Comparison of ENCODE assay signal across 8 cellular contexts in the genomic region with DNA sequence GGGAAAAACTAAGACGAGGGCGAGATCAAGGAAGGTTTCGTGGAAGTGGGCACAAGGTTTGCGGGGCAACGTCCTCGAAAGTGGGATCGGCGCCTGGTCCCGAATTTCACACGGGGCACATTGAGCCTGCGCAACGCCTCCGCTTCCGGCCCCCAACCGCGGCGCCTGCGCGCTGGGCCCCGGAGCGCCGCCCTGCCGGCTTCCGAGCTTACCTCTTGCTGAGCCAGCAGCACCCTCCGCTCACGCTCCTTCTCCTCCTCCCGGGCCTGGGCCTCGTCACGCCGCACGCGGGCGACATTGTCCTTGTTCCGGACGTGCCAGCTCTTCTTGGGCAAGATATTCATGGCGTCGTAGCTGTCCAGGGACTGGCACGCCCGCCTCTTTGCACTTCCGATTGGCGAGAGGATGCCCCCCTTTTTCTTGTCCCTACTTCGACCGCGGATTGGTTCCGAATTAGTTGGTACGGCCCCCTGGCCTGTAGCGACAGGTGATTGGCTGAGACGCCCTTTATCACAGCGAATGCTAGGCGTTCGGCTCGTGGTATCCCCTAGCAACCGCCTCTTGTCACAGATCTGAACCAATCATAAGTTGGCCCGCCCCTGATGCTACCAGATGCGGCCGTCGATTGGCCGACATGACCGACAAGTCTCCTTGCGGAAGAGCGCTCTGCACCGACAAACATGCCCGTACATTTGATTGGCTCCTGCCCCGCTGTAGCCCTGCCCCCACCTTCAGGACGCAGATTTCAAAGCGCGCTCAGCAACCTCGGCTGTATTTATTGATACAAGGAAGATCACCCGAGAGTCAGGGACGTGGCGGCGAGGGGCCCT. TPM values are rescaled to one million over a fixed set of nuclear protein-coding genes. Genes with fewer than 3 reads are reported as not detected.
DNase-seq lines count a peak whose midpoint lies in the region; ATAC-seq lines count a peak whose summit lies in the region.

A gene (minus strand): TSS at position 370 of the 830 bp plus-strand sequence. CDS start 26 bp downstream, at position 344.

- peak; percentile 100 for DNase-seq in COR-L47 (lab: John Stamatoyannopoulos, UW)
- DNase-seq in HT1080 (ENCODE audit: low read depth), result peak; percentile 100
- DNase-seq in NOMO-1 (lab: John Stamatoyannopoulos, UW; ENCODE audit: unreplicated experiment in 2 of 2), result peak; percentile 100
- DNase-seq in activated CD8-positive, alpha-beta memory T cell treated with anti-CD3 and anti-CD28 coated beads, Interleukin-2, amount 10 ng/mL, durations not matched to agents 7 days and 5 days, result peak; percentile 100
- peak; percentile 100 for DNase-seq in mesenchymal stem cell
- DNase-seq in stimulated activated CD8-positive, alpha-beta memory T cell treated with anti-CD3 and anti-CD28 coated beads, Interleukin-12 subunit alpha, Interleukin-12 subunit beta, amount 100 ng/mL, for 4 hours (ENCODE audit: low read depth), result peak; percentile 96

- peak within 1 kb of the TSS; percentile 97 to 99 for H3K18ac ChIP-seq in mesenchymal stem cell (ENCODE audit: low read depth in 1 of 2, low read length in 2 of 2)

- peak within 1 kb of the TSS; percentile 86 to 97 for H3K4ac ChIP-seq in mesenchymal stem cell (ENCODE audit: low read depth in 1 of 2, low read length in 2 of 2)

- peaks cover 15% of the 10 kb centered on the region for H3K36me3 Mint-ChIP-seq in activated CD8-positive, alpha-beta memory T cell treated with anti-CD3 and anti-CD28 coated beads, Interleukin-2, amount 10 ng/mL, durations not matched to agents 7 days and 5 days

- CTCF ChIA-PET in activated CD8-positive, alpha-beta memory T cell treated with anti-CD3 and anti-CD28 coated beads, Interleukin-2, amount 10 ng/mL, durations not matched to agents 7 days and 5 days (lab: Charles Lee), result interaction anchor here (0.5 to 3.1 kb wide), 14 partner anchors 8 to 326 kb away, joined by 3 to 17 read pairs (median 3); a partner anchor contains a TSS

- peak within 1 kb of the TSS; percentile 98 for H3K27ac ChIP-seq in mesenchymal stem cell (ENCODE audit: low read length, poor library complexity, severe bottlenecking)

- ATAC-seq in GM21360 (IDR thresholded peaks at IDR 0.05; ENCODE audit: unreplicated experiment), result peak; percentile 80
- ATAC-seq in activated CD8-positive, alpha-beta memory T cell treated with anti-CD3 and anti-CD28 coated beads, Interleukin-2, amount 10 ng/mL, durations not matched to agents 7 days and 5 days, result peak; percentile 89

- peak within 1 kb of the TSS; percentile 77 for H3K9ac ChIP-seq in endocrine pancreas (ENCODE audit: control insufficient read depth, insufficient read depth, low read length)
- H3K9ac ChIP-seq in mesenchymal stem cell (ENCODE audit: low read length), result peak within 1 kb of the TSS; percentile 94

- H2AFZ ChIP-seq in mesenchymal stem cell (ENCODE audit: low read depth, low read length), result peak within 1 kb of the TSS; percentile 81

- no peaks in the 10 kb centered on the region for H3K4me1 ChIP-seq in endocrine pancreas (ENCODE audit: control insufficient read depth, insufficient read depth, low read length)
- peaks cover 23% of the 10 kb centered on the region for H3K4me1 ChIP-seq in mesenchymal stem cell (ENCODE audit: control insufficient read depth, insufficient read depth, low read depth, low read length)

- H3K9me3 Mint-ChIP-seq in activated CD8-positive, alpha-beta memory T cell treated with anti-CD3 and anti-CD28 coated beads, Interleukin-2, amount 10 ng/mL, durations not matched to agents 7 days and 5 days (ENCODE audit: low read depth), result no peaks in the 10 kb centered on the region

- H2BK15ac ChIP-seq in mesenchymal stem cell (ENCODE audit: low read depth, poor library complexity, severe bottlenecking), result peak within 1 kb of the TSS; percentile 75

- peaks cover 37% of the 10 kb centered on the region for H3K79me1 ChIP-seq in mesenchymal stem cell (replicated peaks; ENCODE audit: low read length, poor library complexity, severe bottlenecking)

- H4K8ac ChIP-seq in mesenchymal stem cell (ENCODE audit: low read length), result peak within 1 kb of the TSS; percentile 86

- peak within 1 kb of the TSS; percentile 94 for H2BK5ac ChIP-seq in mesenchymal stem cell (ENCODE audit: low read depth, low read length, poor library complexity, severe bottlenecking)

- H3K27ac Mint-ChIP-seq in activated CD8-positive, alpha-beta memory T cell treated with anti-CD3 and anti-CD28 coated beads, Interleukin-2, amount 10 ng/mL, durations not matched to agents 7 days and 5 days, result peak within 1 kb of the TSS; percentile 98

- peak within 1 kb of the TSS; percentile 1 for H2AK5ac ChIP-seq in mesenchymal stem cell (ENCODE audit: low read length, severe bottlenecking)

- peak within 1 kb of the TSS in 1 of 2 experiments; percentile 92 for H2BK12ac ChIP-seq in mesenchymal stem cell (ENCODE audit: low read length in 2 of 2)

- H3K4me1 Mint-ChIP-seq in activated CD8-positive, alpha-beta memory T cell treated with anti-CD3 and anti-CD28 coated beads, Interleukin-2, amount 10 ng/mL, durations not matched to agents 7 days and 5 days, result peaks cover 64% of the 10 kb centered on the region

- peak within 1 kb of the TSS in 1 of 2 experiments; percentile 98 for H3K23ac ChIP-seq in mesenchymal stem cell (ENCODE audit: low read length in 2 of 2)

- H3K36me3 ChIP-seq in endocrine pancreas (ENCODE audit: control insufficient read depth, insufficient read depth, low read length) (peaks cover 2% of the 10 kb centered on the region), mesenchymal stem cell (ENCODE audit: control insufficient read depth in 1 of 2, insufficient read depth in 2 of 2, low read depth in 1 of 2, low read length in 2 of 2) (peaks cover 33 to 38% of the 10 kb centered on the region in 2 experiments)

- peak within 1 kb of the TSS in 1 of 2 experiments; percentile 99 for H3K14ac ChIP-seq in mesenchymal stem cell (ENCODE audit: low read length in 2 of 2)

- peak within 1 kb of the TSS; percentile 96 for H4K91ac ChIP-seq in mesenchymal stem cell (ENCODE audit: low read length)

- H3K4me3 ChIP-seq in endocrine pancreas (ENCODE audit: control insufficient read depth, insufficient read depth, low read length), result peak within 1 kb of the TSS; percentile 78
- H3K4me3 ChIP-seq in mesenchymal stem cell (ENCODE audit: insufficient read depth in 1 of 2, low read depth in 1 of 2, low read length in 2 of 2), result peak within 1 kb of the TSS; percentile 91 to 92

- H3K27me3 ChIP-seq in endocrine pancreas (ENCODE audit: control insufficient read depth, insufficient read depth, low read length) (no peaks in the 10 kb centered on the region), mesenchymal stem cell (ENCODE audit: control insufficient read depth in 1 of 2, insufficient read depth in 1 of 2, low read length in 2 of 2) (peaks cover 0 to 2% of the 10 kb centered on the region in 2 experiments)

- H3K27me3 Mint-ChIP-seq in activated CD8-positive, alpha-beta memory T cell treated with anti-CD3 and anti-CD28 coated beads, Interleukin-2, amount 10 ng/mL, durations not matched to agents 7 days and 5 days, result peaks cover 4% of the 10 kb centered on the region

- H3K4me2 ChIP-seq in mesenchymal stem cell (ENCODE audit: low read length, poor library complexity, severe bottlenecking), result peak within 1 kb of the TSS; percentile 89

- H3K4me3 Mint-ChIP-seq in activated CD8-positive, alpha-beta memory T cell treated with anti-CD3 and anti-CD28 coated beads, Interleukin-2, amount 10 ng/mL, durations not matched to agents 7 days and 5 days, result peak within 1 kb of the TSS; percentile 95

- H2BK120ac ChIP-seq in mesenchymal stem cell (ENCODE audit: low read depth, low read length), result peak within 1 kb of the TSS; percentile 75

- no peaks in the 10 kb centered on the region for H3K9me3 ChIP-seq in endocrine pancreas (ENCODE audit: control insufficient read depth, low read length)
- no peaks in the 10 kb centered on the region for H3K9me3 ChIP-seq in mesenchymal stem cell (ENCODE audit: control insufficient read depth, low read length)

- WGBS in mesenchymal stem cell, result under 1% methylated on average over 72 of the region's 72 CpGs

RNA-seq across cellular contexts. Expression of the gene that starts here (rescaled TPM):
- total RNA-seq in HT1080 (2014; rRNA removed; shearing (Covaris generic)), result 9.0 and 9.4 TPM in 2 replicates
- 5.3 and 8.0 TPM in 2 replicates for polyA plus RNA-seq in HT1080 (2015; cell fraction: cytosol; rRNA removed)
- polyA plus RNA-seq in HT1080 (2015; cell fraction: nucleus; rRNA removed), result 3.5 and 5.7 TPM in 2 replicates
- total RNA-seq in activated CD8-positive, alpha-beta memory T cell treated with anti-CD3 and anti-CD28 coated beads, Interleukin-2, amount 10 ng/mL, durations not matched to agents 7 days and 5 days, result 1 to 10 TPM; 8.0 to 8.6 TPM
- 7.5 TPM for polyA plus RNA-seq in mesenchymal stem cell (2013, experiment 1 of 2)
- polyA plus RNA-seq in mesenchymal stem cell (2013, experiment 2 of 2), result 7.2 TPM

Comparison
In these comparisons a context has a peak if more than half of its experiments do, and no peak if none do; other contexts are left out.
1. Peak in every context shown above with its lines: DNase-seq, ATAC-seq, H3K4me3 ChIP-seq and H3K27ac ChIP-seq.